Comparison of ENCODE assay signal across 22 cellular contexts in the genomic region with DNA sequence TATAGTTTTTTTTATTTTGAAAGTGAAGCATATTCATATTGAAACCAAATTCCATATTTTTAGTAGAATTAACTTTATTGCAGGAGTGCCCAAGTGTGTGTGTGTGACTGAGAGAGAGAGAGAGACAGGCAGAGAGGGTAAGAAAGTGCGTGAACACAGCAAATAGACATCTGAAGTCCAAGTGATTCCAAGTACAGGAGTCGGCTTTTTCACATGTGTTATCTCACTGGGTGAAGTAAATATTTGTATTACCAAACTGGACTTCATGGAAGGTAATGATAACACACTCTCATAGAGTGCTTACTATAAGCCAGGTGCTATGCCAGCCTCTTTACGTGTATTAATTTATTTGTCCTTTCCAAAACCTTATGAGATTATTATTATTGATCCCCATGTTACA. TPM values are rescaled to one million over a fixed set of nuclear protein-coding genes. Genes with fewer than 3 reads are reported as not detected.
DNase-seq lines count a peak whose midpoint lies in the region; ATAC-seq, FAIRE-seq and TF ChIP-seq lines count a peak whose summit lies in the region.
"Had no signal": no experiment of that assay in that cellular context is flagged by ENCODE, and none has a peak within 500 bp of the region (broad histone marks: within the 10 kb centered on the region; RNA-seq: fewer than 3 reads in every experiment).

No MANE protein-coding gene starts in this region.

- in situ Hi-C loops in GM13976 (cut with MboI; ENCODE audit: low sequenced_read_pairs, unreplicated experiment): no loop called here

- H3K9me3 ChIP-seq in hepatocyte (ENCODE audit: low read depth): no peaks in the 10 kb centered on the region
- no peaks in the 10 kb centered on the region for H3K9me3 ChIP-seq in upper lobe of right lung
- H3K9me3 ChIP-seq: BLaER1 treated with 17β-estradiol and CSF1 and Interleukin-3, amounts not matched to agents 10 nM and 100 nM had no signal

- no peak overlapping the region for H3K4me3 Mint-ChIP-seq in memory B cell
- H3K4me3 Mint-ChIP-seq: CD4-positive, alpha-beta T cell; H9 had no signal

- no peaks in the 10 kb centered on the region for H4K20me1 ChIP-seq in hepatocyte (ENCODE audit: insufficient read depth, poor library complexity, severe bottlenecking)

- peak overlapping the region; percentile 15 for H3K27ac ChIP-seq in hepatocyte
- H3K27ac ChIP-seq in upper lobe of right lung: no peak overlapping the region
- H3K27ac ChIP-seq in RWPE1: no peak overlapping the region
- H3K27ac ChIP-seq: BLaER1 treated with 17β-estradiol and CSF1 and Interleukin-3, amounts not matched to agents 10 nM and 100 nM; GM23248; PC-9 had no signal

- FAIRE-seq in GM19239 (lab: Jason Lieb, UNC): peak; percentile 62
- FAIRE-seq: G401.6 had no signal

- intact Hi-C loops in upper lobe of right lung (cut with DNase I): no loop called here

- H3K4me2 ChIP-seq in hepatocyte: no peak overlapping the region
- H3K4me2 ChIP-seq: BLaER1 treated with 17β-estradiol and CSF1 and Interleukin-3, amounts not matched to agents 10 nM and 100 nM; PC-9 had no signal

- CTCF ChIA-PET in RWPE1 (lab: Yijun Ruan, JAX): no interaction called here

- WGBS in hepatocyte (ENCODE audit: low lambda C conversion rate, missing lambda C conversion rate): 48% methylated on average over 3 of the region's 3 CpGs

- H3K9me3 Mint-ChIP-seq in memory B cell: peaks cover 3% of the 10 kb centered on the region
- H3K9me3 Mint-ChIP-seq: CD4-positive, alpha-beta T cell; H9 had no signal

- no peaks in the 10 kb centered on the region for H3K36me3 ChIP-seq in hepatocyte (replicated peaks; ENCODE audit: insufficient read depth, low read depth)
- H3K36me3 ChIP-seq in upper lobe of right lung: peaks cover 56% of the 10 kb centered on the region

- POLR2A ChIA-PET in RWPE1 (lab: Yijun Ruan, JAX; ENCODE audit: low non-redundant PET): no interaction called here

- no peaks in the 10 kb centered on the region for H3K9me2 ChIP-seq in hepatocyte (replicated peaks; ENCODE audit: insufficient read depth)

- H3K27me3 Mint-ChIP-seq in memory B cell: no peaks in the 10 kb centered on the region
- H3K27me3 Mint-ChIP-seq: CD4-positive, alpha-beta T cell had no signal

- H3K36me3 Mint-ChIP-seq in memory B cell: peaks cover 49% of the 10 kb centered on the region

- no peak overlapping the region for H2AFZ ChIP-seq in hepatocyte
- H2AFZ ChIP-seq: GM23248, PC-9 had no signal

- H3K79me2 ChIP-seq in hepatocyte: no peaks in the 10 kb centered on the region

- TF ChIP-seq CTCF in hepatocyte (IDR thresholded peaks at IDR 0.05; ENCODE audit: poor library complexity) (no peak), upper lobe of right lung (IDR thresholded peaks at IDR 0.05) (no peak), GM13976 (IDR thresholded peaks at IDR 0.05; ENCODE audit: borderline replicate concordance, control extremely low read depth, extremely low read depth, insufficient read depth, missing control alignments) (no peak), RWPE1 (conservative IDR thresholded peaks at IDR 0.05; ENCODE audit: low read depth) (no peak)

- H3K27ac Mint-ChIP-seq in memory B cell: peak overlapping the region; percentile 91
- H3K27ac Mint-ChIP-seq: CD4-positive, alpha-beta T cell; H9 had no signal

- no peaks in the 10 kb centered on the region for H3K27me3 ChIP-seq in hepatocyte
- no peaks in the 10 kb centered on the region for H3K27me3 ChIP-seq in upper lobe of right lung
- H3K27me3 ChIP-seq: BLaER1 treated with 17β-estradiol and CSF1 and Interleukin-3, amounts not matched to agents 10 nM and 100 nM had no signal

- DNase-seq in GM19239 (ENCODE audit: insufficient read length, low spot score) (no peak), hepatocyte (ENCODE audit: low spot score) (no peak), memory B cell (ENCODE audit: low spot score in 2 of 2) (no peak), upper lobe of right lung (no peak), GM13976 (ENCODE audit: low spot score) (no peak), RWPE1 (ENCODE audit: low spot score) (no peak), amygdala (lab: John Stamatoyannopoulos, UW) (no peak)
- DNase-seq: CD4-positive, alpha-beta T cell; COR-L47; GM23248; H9; KG1; MM.1S; NCI-H1417; NCI-H1694; NCI-H2029 treated with DMSO at 0.1 percent for 48 hours; NCI-H446 treated with DMSO at 0.1 percent for 48 hours; NCI-H526; PC-9; Right ventricle myocardium superior had no signal

- peaks cover 5% of the 10 kb centered on the region for H3K4me1 ChIP-seq in hepatocyte (ENCODE audit: insufficient read depth)
- H3K4me1 ChIP-seq in upper lobe of right lung: no peaks in the 10 kb centered on the region

- no peak for ATAC-seq in memory B cell (ENCODE audit: low read depth)
- ATAC-seq in upper lobe of right lung: peak; percentile 7

- H3K4me3 ChIP-seq in hepatocyte (no peak overlapping the region), upper lobe of right lung (no peak overlapping the region)
- H3K4me3 ChIP-seq: BLaER1 treated with 17β-estradiol and CSF1 and Interleukin-3, amounts not matched to agents 10 nM and 100 nM; GM23248; PC-9 had no signal

- peaks cover 48% of the 10 kb centered on the region for H3K4me1 Mint-ChIP-seq in memory B cell
- H3K4me1 Mint-ChIP-seq: H9 had no signal

RNA-seq across cellular contexts. Expression of a gene that starts 12.0 kb away (rescaled TPM):
- total RNA-seq in hepatocyte: 27.7 and 33.1 TPM in 2 replicates
- polyA plus RNA-seq in hepatocyte: 8.5 TPM in 2 replicates
- 131 TPM for total RNA-seq in upper lobe of right lung
